ENCODE assay signal across 9 cellular contexts in genomic region chr10:62806246-62806645, GRCh38. TPM values are rescaled to one million over a fixed set of nuclear protein-coding genes. Genes with fewer than 3 reads are reported as not detected.
DNase-seq lines count a peak whose midpoint lies in the region; ATAC-seq and TF ChIP-seq lines count a peak whose summit lies in the region.
"Had no signal": no experiment of that assay in that cellular context is flagged by ENCODE, and none has a peak within 500 bp of the region (broad histone marks: within the 10 kb centered on the region; RNA-seq: fewer than 3 reads in every experiment).

No MANE protein-coding gene starts in this region.

- no peaks in the 10 kb centered on the region for H3K9me3 ChIP-seq in heart right ventricle
- no peaks in the 10 kb centered on the region for H3K9me3 ChIP-seq in left lung
- H3K9me3 ChIP-seq in upper lobe of left lung: no peaks in the 10 kb centered on the region

- H3K4me1 ChIP-seq in heart right ventricle: peaks cover 3 to 58% (median 41%) of the 10 kb centered on the region in 9 donors
- peaks cover 14 to 39% of the 10 kb centered on the region in 2 donors for H3K4me1 ChIP-seq in left lung
- peaks cover 21 to 41% (median 24%) of the 10 kb centered on the region in 4 donors for H3K4me1 ChIP-seq in upper lobe of left lung

- CTCF ChIA-PET in HEK293T (lab: Yijun Ruan, JAX): interaction anchor here (0.6 to 1.5 kb wide), 2 partner anchors 12 to 950 kb away, joined by 4 to 5 read pairs; no protein-coding TSS in a partner anchor

- H3K4me3 Mint-ChIP-seq in activated naive CD8-positive, alpha-beta T cell treated with anti-CD3 and anti-CD28 coated beads, Interleukin-2, amount 10 ng/mL, durations not matched to agents 7 days and 5 days: peak overlapping the region; percentile 86

- H3K27ac ChIP-seq in heart right ventricle (peak overlapping the region in 7 of 10 donors; percentile 85 to 98 (median 96)), left lung (no peak overlapping the region), upper lobe of left lung (no peak overlapping the region)

- no peaks in the 10 kb centered on the region for H3K9me3 Mint-ChIP-seq in activated naive CD8-positive, alpha-beta T cell treated with anti-CD3 and anti-CD28 coated beads, Interleukin-2, amount 10 ng/mL, durations not matched to agents 7 days and 5 days

- H3K36me3 ChIP-seq in heart right ventricle (peaks cover 0 to 25% (median 0%) of the 10 kb centered on the region in 9 donors), left lung (peaks cover 0 to 4% of the 10 kb centered on the region in 2 donors), upper lobe of left lung (peaks cover 0 to 5% (median 0%) of the 10 kb centered on the region in 4 donors)

- H3K36me3 Mint-ChIP-seq in activated naive CD8-positive, alpha-beta T cell treated with anti-CD3 and anti-CD28 coated beads, Interleukin-2, amount 10 ng/mL, durations not matched to agents 7 days and 5 days: peaks cover 20% of the 10 kb centered on the region

- DNase-seq in heart right ventricle (no peak), cardiac septum (ENCODE audit: low spot score) (no peak), left lung (no peak), upper lobe of left lung (no peak), NCI-H1092 treated with DMSO at 0.1 percent for 48 hours (lab: John Stamatoyannopoulos, UW) (no peak), HEK293T (ENCODE audit: extremely low spot score) (no peak)
- DNase-seq in activated naive CD8-positive, alpha-beta T cell treated with anti-CD3 and anti-CD28 coated beads, Interleukin-2, amount 10 ng/mL, durations not matched to agents 7 days and 5 days: no peak
- no peak for DNase-seq in activated effector memory CD4-positive, alpha-beta T cell treated with anti-CD3 and anti-CD28 coated beads, Interleukin-2, amount 50 U/mL, for 16 hours
- DNase-seq: DMS79 treated with DMSO at 0.1 percent for 48 hours had no signal

- H3K27me3 Mint-ChIP-seq in activated naive CD8-positive, alpha-beta T cell treated with anti-CD3 and anti-CD28 coated beads, Interleukin-2, amount 10 ng/mL, durations not matched to agents 7 days and 5 days: no peaks in the 10 kb centered on the region

- intact Hi-C loops in heart right ventricle (cut with DNase I) (loop anchor here in 2 of 10 donors (2.0 to 10.0 kb wide), 2 partner anchors 35 to 51 kb away; no protein-coding TSS in a partner anchor), cardiac septum (cut with DNase I) (no loop called here), left lung (cut with DNase I) (no loop called here)

- 8 to 9% methylated on average over 1 of the region's 1 CpG for WGBS in heart right ventricle, 2 donors
- WGBS in upper lobe of left lung, 2 donors: 31% methylated on average over 1 of the region's 1 CpG

- H3K4me3 ChIP-seq in heart right ventricle: peak overlapping the region; percentile 64 to 91 (median 84)
- H3K4me3 ChIP-seq in left lung: peak overlapping the region; percentile 76 to 91
- H3K4me3 ChIP-seq in upper lobe of left lung: peak overlapping the region in 3 of 4 donors; percentile 84 to 99 (median 92)

- ATAC-seq in heart right ventricle (no peak), left lung (no peak), upper lobe of left lung (ENCODE audit: low FRiP score in 2 of 2) (no peak)
- no peak for ATAC-seq in activated naive CD8-positive, alpha-beta T cell treated with anti-CD3 and anti-CD28 coated beads, Interleukin-2, amount 10 ng/mL, durations not matched to agents 7 days and 5 days (ENCODE audit: low read depth)

- POLR2A ChIA-PET in activated naive CD8-positive, alpha-beta T cell treated with anti-CD3 and anti-CD28 coated beads, Interleukin-2, amount 10 ng/mL, durations not matched to agents 7 days and 5 days (lab: Charles Lee): interaction anchor here (3.1 to 6.8 kb wide), 2 partner anchors 10 to 327 kb away, joined by 11 to 73 read pairs; partner anchors contain the start of genes EGR2 and NRBF2
- POLR2A ChIA-PET in HEK293T (lab: Yijun Ruan, JAX): interaction anchor here (0.9 to 1.2 kb wide), 4 partner anchors 7 to 12 kb away, joined by 3 to 5 read pairs (median 3); partner anchors contain the start of gene EGR2

- no peak for TF ChIP-seq EP300 in upper lobe of left lung (IDR thresholded peaks at IDR 0.05)

- no peak for TF ChIP-seq POLR2A in upper lobe of left lung (IDR thresholded peaks at IDR 0.05)

- TF ChIP-seq CTCF in heart right ventricle (IDR thresholded peaks at IDR 0.05) (no peak), left lung (IDR thresholded peaks at IDR 0.05) (no peak), upper lobe of left lung (IDR thresholded peaks at IDR 0.05) (no peak)

- no peaks in the 10 kb centered on the region for H3K27me3 ChIP-seq in heart right ventricle
- H3K27me3 ChIP-seq in left lung: no peaks in the 10 kb centered on the region
- no peaks in the 10 kb centered on the region for H3K27me3 ChIP-seq in upper lobe of left lung

- H3K27ac Mint-ChIP-seq in activated naive CD8-positive, alpha-beta T cell treated with anti-CD3 and anti-CD28 coated beads, Interleukin-2, amount 10 ng/mL, durations not matched to agents 7 days and 5 days: peak overlapping the region; percentile 73

- peaks cover 43% of the 10 kb centered on the region for H3K4me1 Mint-ChIP-seq in activated naive CD8-positive, alpha-beta T cell treated with anti-CD3 and anti-CD28 coated beads, Interleukin-2, amount 10 ng/mL, durations not matched to agents 7 days and 5 days

TF ChIP-seq in HEK293T, 16 proteins besides CTCF, POLR2A, EP300 and RAD21:
- TF ChIP-seq LEF1 (IDR thresholded peaks at IDR 0.05; ENCODE audit: borderline replicate concordance) (no peak), CTBP1 (IDR thresholded peaks at IDR 0.05; ENCODE audit: borderline replicate concordance) (no peak), L3MBTL2 (conservative IDR thresholded peaks at IDR 0.05) (no peak), BHLHE40 (IDR thresholded peaks at IDR 0.05; ENCODE audit: borderline replicate concordance) (no peak), NFRKB (IDR thresholded peaks at IDR 0.05) (no peak), HDGF (IDR thresholded peaks at IDR 0.05; ENCODE audit: borderline replicate concordance) (no peak), ARNT (IDR thresholded peaks at IDR 0.05) (no peak), ZNF384 (IDR thresholded peaks at IDR 0.05) (no peak), SP1 (IDR thresholded peaks at IDR 0.05) (no peak), ELF4 (IDR thresholded peaks at IDR 0.05) (no peak), FOXA1 (IDR thresholded peaks at IDR 0.05) (no peak), FOXM1 (IDR thresholded peaks at IDR 0.05; ENCODE audit: borderline replicate concordance) (no peak), PKNOX1 (IDR thresholded peaks at IDR 0.05) (no peak), SUZ12 (IDR thresholded peaks at IDR 0.05) (no peak), FOXK2 (IDR thresholded peaks at IDR 0.05) (no peak), TARDBP (IDR thresholded peaks at IDR 0.05) (no peak)

RNA-seq across cellular contexts. Expression of gene ADO, which starts 1.7 kb away (rescaled TPM):
- total RNA-seq in heart right ventricle (10 to 100 TPM; 14.9 to 21.0 (median 17.5) TPM), cardiac septum (19.5 TPM), left lung (10 to 100 TPM; 17.0 to 19.3 TPM), upper lobe of left lung (10 to 100 TPM in 5 of 6 donors, 1 to 10 TPM in 1; 7.3 to 27.5 (median 19.2) TPM)
- polyA plus RNA-seq in heart right ventricle: 10 to 100 TPM in 1 of 2 donors, 1 to 10 TPM in 1; 5.1 to 14.6 TPM
- 10 to 100 TPM; 23.2 to 23.3 TPM for total RNA-seq in activated naive CD8-positive, alpha-beta T cell treated with anti-CD3 and anti-CD28 coated beads, Interleukin-2, amount 10 ng/mL, durations not matched to agents 7 days and 5 days

RNA-seq across cellular contexts. Expression of gene EGR2, which starts 9.9 kb away (rescaled TPM):
- total RNA-seq in heart right ventricle (10 to 100 TPM in 1 of 10 donors, 1 to 10 TPM in 7, under 1 TPM in 2; 0.49 to 19.3 (median 3.6) TPM), cardiac septum (4.8 TPM), left lung (10 to 100 TPM; 11.6 to 14.2 TPM), upper lobe of left lung (10 to 100 TPM in 2 of 6 donors, 1 to 10 TPM in 4; 3.5 to 50.9 (median 7.0) TPM)
- polyA plus RNA-seq in heart right ventricle: 1 to 10 TPM in 1 of 2 donors, under 1 TPM in 1; 0.99 to 2.2 TPM
- total RNA-seq in activated naive CD8-positive, alpha-beta T cell treated with anti-CD3 and anti-CD28 coated beads, Interleukin-2, amount 10 ng/mL, durations not matched to agents 7 days and 5 days: 1 to 10 TPM; 1.4 to 2.2 TPM

Comparison
In these comparisons a context has a peak if more than half of its experiments do, and no peak if none do; other contexts are left out.
1. H3K27ac ChIP-seq: peak in heart right ventricle (7 of 10); none in left lung (0 of 2) and upper lobe of left lung (0 of 4).
2. Peak in every context shown above with its lines, with median percentiles within 50 percentile points of each other: H3K4me3 ChIP-seq.